Comparison of ENCODE assay signal across 8 cellular contexts in genomic region chr19:49512970-49513745, GRCh38. TPM values are rescaled to one million over a fixed set of nuclear protein-coding genes. Genes with fewer than 3 reads are reported as not detected.
DNase-seq lines count a peak whose midpoint lies in the region; ATAC-seq, FAIRE-seq and TF ChIP-seq lines count a peak whose summit lies in the region.

No MANE protein-coding gene starts in this region.

- H3K27me3 Mint-ChIP-seq in activated CD8-positive, alpha-beta T cell treated with anti-CD3 and anti-CD28 coated beads for 36 hours: no peaks in the 10 kb centered on the region

- FAIRE-seq in RCC 7860 (lab: Jason Lieb, UNC): no peak

- H3K36me3 Mint-ChIP-seq in activated CD8-positive, alpha-beta T cell treated with anti-CD3 and anti-CD28 coated beads for 36 hours (ENCODE audit: low read depth): no peaks in the 10 kb centered on the region

- peaks cover 19% of the 10 kb centered on the region for H3K4me1 Mint-ChIP-seq in activated CD8-positive, alpha-beta T cell treated with anti-CD3 and anti-CD28 coated beads for 36 hours (ENCODE audit: low read depth)

- H3K9me3 ChIP-seq in neuron (ENCODE audit: low read length): no peaks in the 10 kb centered on the region

- H3K4me1 ChIP-seq in neuron (ENCODE audit: insufficient read depth, low read length): peaks cover 17% of the 10 kb centered on the region

- peak overlapping the region; percentile 70 for H3K4me3 ChIP-seq in Jurkat, Clone E6-1 (ENCODE audit: low read length)
- H3K4me3 ChIP-seq in fibroblast of pulmonary artery (replicated peaks; ENCODE audit: low read depth, low read length): peak overlapping the region; percentile 66
- H3K4me3 ChIP-seq in neuron (ENCODE audit: low read length): peak overlapping the region; percentile 89

- intact Hi-C loops in activated CD8-positive, alpha-beta T cell treated with anti-CD3 and anti-CD28 coated beads for 36 hours (cut with micrococcal nuclease): no loop called here

- peak overlapping the region; percentile 76 for H3K4me3 Mint-ChIP-seq in activated CD8-positive, alpha-beta T cell treated with anti-CD3 and anti-CD28 coated beads for 36 hours

- H3K27ac Mint-ChIP-seq in activated CD8-positive, alpha-beta T cell treated with anti-CD3 and anti-CD28 coated beads for 36 hours: peak overlapping the region; percentile 79

- no peaks in the 10 kb centered on the region for H3K36me3 ChIP-seq in neuron (ENCODE audit: insufficient read depth, low read length)

- H2AFZ ChIP-seq in neuron (ENCODE audit: low read depth, low read length): peak overlapping the region; percentile 59

- DNase-seq in COLO668 (lab: John Stamatoyannopoulos, UW; ENCODE audit: unreplicated experiment) (peak; percentile 70), fibroblast of pulmonary artery (ENCODE audit: low read depth) (peak; percentile 34), RCC 7860 (ENCODE audit: low spot score) (no peak), MV-4-11 (lab: John Stamatoyannopoulos, UW) (no peak), OCI-M1 (lab: John Stamatoyannopoulos, UW) (no peak)
- no peak for DNase-seq in Jurkat, Clone E6-1 (ENCODE audit: low read depth, low spot score)
- peak; percentile 58 for DNase-seq in activated CD8-positive, alpha-beta T cell treated with anti-CD3 and anti-CD28 coated beads for 36 hours

- ATAC-seq in activated CD8-positive, alpha-beta T cell treated with anti-CD3 and anti-CD28 coated beads for 36 hours: peak; percentile 75

- POLR2A ChIA-PET in activated CD8-positive, alpha-beta T cell treated with anti-CD3 and anti-CD28 coated beads for 36 hours (lab: Charles Lee): interaction anchor here (0.8 to 2.2 kb wide), 4 partner anchors 14 to 25 kb away, joined by 3 to 8 read pairs (median 4); partner anchors contain the start of genes RCN3 and RPL13A

- CTCF ChIA-PET in activated CD8-positive, alpha-beta T cell treated with anti-CD3 and anti-CD28 coated beads for 36 hours (lab: Charles Lee): interaction anchor here (1.1 to 3.3 kb wide), 6 partner anchors 21 to 57 kb away, joined by 5 to 16 read pairs (median 6); no protein-coding TSS in a partner anchor

- TF ChIP-seq CTCF in activated CD8-positive, alpha-beta T cell treated with anti-CD3 and anti-CD28 coated beads for 36 hours (IDR thresholded peaks at IDR 0.05): no peak
- no peak for TF ChIP-seq CTCF in fibroblast of pulmonary artery (IDR thresholded peaks at IDR 0.05; ENCODE audit: low read length, missing control alignments)

- no peaks in the 10 kb centered on the region for H3K9me3 Mint-ChIP-seq in activated CD8-positive, alpha-beta T cell treated with anti-CD3 and anti-CD28 coated beads for 36 hours

- H3K27me3 ChIP-seq in neuron (ENCODE audit: insufficient read depth, low read length): no peaks in the 10 kb centered on the region

RNA-seq across cellular contexts. Expression of gene FCGRT, which starts 0.7 kb away (rescaled TPM):
- polyA plus RNA-seq in Jurkat, Clone E6-1 (2012; ENCODE audit: insufficient read depth, insufficient read length): 68.6 TPM
- 10 to 100 TPM; 13.1 to 13.6 TPM for total RNA-seq in activated CD8-positive, alpha-beta T cell treated with anti-CD3 and anti-CD28 coated beads for 36 hours

RNA-seq across cellular contexts. Expression of gene RCN3, which starts 14.6 kb away (rescaled TPM):
- polyA plus RNA-seq in Jurkat, Clone E6-1 (2012; ENCODE audit: insufficient read depth, insufficient read length): 9.3 TPM
- 1 to 10 TPM; 4.2 to 5.9 TPM for total RNA-seq in activated CD8-positive, alpha-beta T cell treated with anti-CD3 and anti-CD28 coated beads for 36 hours

RNA-seq across cellular contexts. Expression of gene RPS11, which starts 16.9 kb away (rescaled TPM):
- 3,956 TPM for polyA plus RNA-seq in Jurkat, Clone E6-1 (2012; ENCODE audit: insufficient read depth, insufficient read length)
- 1,000 to 10,000 TPM; 3,251 to 3,427 TPM for total RNA-seq in activated CD8-positive, alpha-beta T cell treated with anti-CD3 and anti-CD28 coated beads for 36 hours

RNA-seq across cellular contexts. Expression of gene RPL13A, which starts 25.8 kb away (rescaled TPM):
- polyA plus RNA-seq in Jurkat, Clone E6-1 (2012; ENCODE audit: insufficient read depth, insufficient read length): 3,715 TPM
- total RNA-seq in activated CD8-positive, alpha-beta T cell treated with anti-CD3 and anti-CD28 coated beads for 36 hours: 1,000 to 10,000 TPM; 4,285 to 4,329 TPM

RNA-seq across cellular contexts. Expression of gene FLT3LG, which starts 39.1 kb away (rescaled TPM):
- 14.7 TPM for polyA plus RNA-seq in Jurkat, Clone E6-1 (2012; ENCODE audit: insufficient read depth, insufficient read length)
- 10 to 100 TPM; 57.7 to 61.2 TPM for total RNA-seq in activated CD8-positive, alpha-beta T cell treated with anti-CD3 and anti-CD28 coated beads for 36 hours

Comparison
In these comparisons a context has a peak if more than half of its experiments do, and no peak if none do; other contexts are left out.
1. DNase-seq: peak in COLO668 (single experiment), activated CD8-positive, alpha-beta T cell treated with anti-CD3 and anti-CD28 coated beads for 36 hours (single experiment) and fibroblast of pulmonary artery (single experiment); none in Jurkat, Clone E6-1 (single experiment), RCC 7860 (single experiment), MV-4-11 (single experiment) and OCI-M1 (single experiment).
2. Peak in every context shown above with its lines, with median percentiles within 50 percentile points of each other: H3K4me3 ChIP-seq.